10 cellular contexts compared by ENCODE assay signal in genomic region chr16:85291302-85292148, GRCh38.
DNase-seq lines count a peak whose midpoint lies in the region; ATAC-seq, FAIRE-seq and TF ChIP-seq lines count a peak whose summit lies in the region.
"Had no signal": no experiment of that assay in that cellular context is flagged by ENCODE, and none has a peak within 500 bp of the region (broad histone marks: within the 10 kb centered on the region; RNA-seq: fewer than 3 reads in every experiment).

No MANE protein-coding gene starts in this region.

- no peak for TF ChIP-seq POLR2A in A549 (IDR thresholded peaks at IDR 0.05; ENCODE audit: low read length)

- CTCF ChIA-PET in A549 (lab: Yijun Ruan, JAX) = interaction anchor here (1.1 to 5.2 kb wide), 4 partner anchors 11 to 324 kb away, joined by 3 to 23 read pairs (median 6); no protein-coding TSS in a partner anchor

- WGBS in A549 (ENCODE audit: missing lambda C conversion rate) = 89% methylated on average over 20 of the region's 26 CpGs

- no peak for TF ChIP-seq CTCF in A549 (IDR thresholded peaks at IDR 0.05)

- H3K9me3 ChIP-seq in A549 = no peaks in the 10 kb centered on the region

- no peak for TF ChIP-seq RAD21 in A549 (conservative IDR thresholded peaks at IDR 0.05 in 1 of 2, IDR thresholded peaks at IDR 0.05 in 1 of 2)

- DNase-seq in A549 (ENCODE audit: low read depth in 1 of 2, low spot score in 1 of 2) = no peak
- peak; percentile 60 for DNase-seq in RPMI8226
- peak; percentile 79 for DNase-seq in foreskin melanocyte
- DNase-seq in mucosa of gallbladder (ENCODE audit: low spot score) = peak; percentile 45
- no peak for DNase-seq in NCI-H1694 treated with DMSO at 0.1 percent for 48 hours (lab: John Stamatoyannopoulos, UW)
- no peak for DNase-seq in SIG-M5 (lab: John Stamatoyannopoulos, UW)
- DNase-seq: NCI-H510A had no signal

- no peak overlapping the region for H3K4me3 ChIP-seq in A549

- POLR2A ChIA-PET in A549 (lab: Yijun Ruan, JAX) = no interaction called here

- peaks cover 3% of the 10 kb centered on the region; the same call in 2 of the 3 replicates for H3K4me1 ChIP-seq in A549

- H3K27ac ChIP-seq in A549 = no peak overlapping the region

- FAIRE-seq in A549 (lab: Jason Lieb, UNC) = no peak
- FAIRE-seq: colon had no signal

- ATAC-seq in A549 = no peak
- ATAC-seq in GM21447 (IDR thresholded peaks at IDR 0.05; ENCODE audit: unreplicated experiment) = no peak
- ATAC-seq in GM18502 (IDR thresholded peaks at IDR 0.05; ENCODE audit: poor library complexity, unreplicated experiment) = no peak

- H3K4me2 ChIP-seq in A549 = no peak overlapping the region

- no peak for TF ChIP-seq EP300 in A549 (IDR thresholded peaks at IDR 0.05)

TF ChIP-seq in A549, 52 proteins besides CTCF, POLR2A, EP300 and RAD21:
- TF ChIP-seq ZFP36 (IDR thresholded peaks at IDR 0.05; ENCODE audit: borderline replicate concordance, partially characterized antibody) (peak; percentile 79), JUN (IDR thresholded peaks at IDR 0.05) (no peak)
TF ChIP-seq in A549: peak in this region for 1.

Comparison
In these comparisons a context has a peak if more than half of its experiments do, and no peak if none do; other contexts are left out.
1. DNase-seq: peak in RPMI8226 (single experiment), foreskin melanocyte (single experiment) and mucosa of gallbladder (single experiment); none in A549 (0 of 2), NCI-H1694 treated with DMSO at 0.1 percent for 48 hours (single experiment) and SIG-M5 (single experiment).